ENCODE assay signal across 27 cellular contexts in the genomic region with DNA sequence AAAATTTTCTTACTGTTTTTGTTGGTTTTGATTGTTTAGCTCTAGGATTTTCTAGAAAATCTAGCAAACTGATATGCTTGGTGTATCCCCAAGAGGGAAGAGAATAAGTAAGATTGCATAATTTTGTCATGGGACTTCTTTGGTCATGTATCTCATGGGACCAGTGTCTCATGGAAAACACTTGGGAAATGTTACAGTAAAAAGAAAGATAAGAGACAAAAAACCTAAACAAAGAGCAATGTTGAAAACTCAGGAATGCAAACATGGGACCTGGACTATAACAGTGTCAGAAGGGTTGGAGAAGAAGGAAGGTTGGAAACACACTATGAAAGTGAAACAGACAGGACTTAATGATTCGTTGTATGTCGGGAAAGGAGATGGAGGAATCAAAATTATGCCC.
"Had no signal": no experiment of that assay in that cellular context is flagged by ENCODE, and none has a peak within 500 bp of the region (broad histone marks: within the 10 kb centered on the region; RNA-seq: fewer than 3 reads in every experiment).

No MANE protein-coding gene starts in this region.

- H3K4me1 ChIP-seq: stomach, suprapubic skin, testis, thyroid gland, tibial artery, tibial nerve, upper lobe of left lung, upper lobe of right lung, uterus, vagina had no signal

- DNase-seq: stimulated activated CD4-positive, alpha-beta T cell treated with anti-CD3 and anti-CD28 coated beads, Interleukin-2, amount 100 ng/mL, for 48 hours; stimulated activated CD4-positive, alpha-beta T cell treated with anti-CD3 and anti-CD28 coated beads, Interleukin-4, amount 100 ng/mL, for 1 hour; stimulated activated CD4-positive, alpha-beta T cell treated with anti-CD3 and anti-CD28 coated beads, Interleukin-4, amount 100 ng/mL, for 24 hours; stimulated activated CD4-positive, alpha-beta T cell treated with anti-CD3 and anti-CD28 coated beads, Interleukin-4, amount 100 ng/mL, for 4 hours; stimulated activated CD8-positive, alpha-beta memory T cell treated with anti-CD3 and anti-CD28 coated beads, Interleukin-4, amount 100 ng/mL, for 48 hours; stimulated activated naive B cell treated with anti-CD40 and anti-IgM and Interleukin-4, amounts not matched to agents 10 μg/mL and 1 μg/mL and 100 μg/mL, for 72 hours; stimulated activated naive CD4-positive, alpha-beta T cell; stimulated activated naive CD4-positive, alpha-beta T cell treated with Interleukin-2 at 50 U/mL for 16 hours; stimulated activated naive CD8-positive, alpha-beta T cell treated with anti-CD3 and anti-CD28 coated beads, Interleukin-15, amount 100 ng/mL, for 72 hours; stimulated activated naive CD8-positive, alpha-beta T cell treated with anti-CD3 and anti-CD28 coated beads, Interleukin-15, Interleukin-2, amounts not matched to agents 100 U/mL and 50 U/mL, for 24 hours; stomach; substantia nigra; testis; thyroid gland; tibial artery; transverse colon; upper lobe of left lung; upper lobe of right lung; uterus had no signal

- ATAC-seq: stimulated activated effector memory CD8-positive, alpha-beta T cell treated with anti-CD3 and anti-CD28 coated beads, Interleukin-12 subunit alpha, Interleukin-12 subunit beta, amount 100 ng/mL, for 72 hours; stimulated activated memory B cell treated with anti-CD40 and anti-IgM and Interleukin-4, amounts not matched to agents 10 μg/mL and 1 μg/mL and 100 μg/mL, for 72 hours; stimulated activated naive B cell treated with anti-CD40 and anti-IgM and Interleukin-4, amounts not matched to agents 10 μg/mL and 1 μg/mL and 100 μg/mL, for 72 hours; stimulated activated naive CD8-positive, alpha-beta T cell treated with anti-CD3 and anti-CD28 coated beads, Interleukin-15, amount 100 ng/mL, for 72 hours; stimulated activated naive CD8-positive, alpha-beta T cell treated with anti-CD3 and anti-CD28 coated beads, Interleukin-15, Interleukin-2, amounts not matched to agents 100 U/mL and 50 U/mL, for 24 hours; upper lobe of right lung had no signal

- H3K9me3 Mint-ChIP-seq: stimulated activated effector memory CD8-positive, alpha-beta T cell treated with anti-CD3 and anti-CD28 coated beads, Interleukin-12 subunit alpha, Interleukin-12 subunit beta, amount 100 ng/mL, for 72 hours; stimulated activated memory B cell treated with anti-CD40 and anti-IgM and Interleukin-4, amounts not matched to agents 10 μg/mL and 1 μg/mL and 100 μg/mL, for 72 hours; stimulated activated naive B cell treated with anti-CD40 and anti-IgM and Interleukin-4, amounts not matched to agents 10 μg/mL and 1 μg/mL and 100 μg/mL, for 72 hours; type B pancreatic cell had no signal

- H3K27ac ChIP-seq: stomach, suprapubic skin, testis, thoracic aorta, thyroid gland, tibial artery, tibial nerve, transverse colon, upper lobe of left lung, upper lobe of right lung, uterus, vagina had no signal

- H3K27me3 Mint-ChIP-seq: type B pancreatic cell had no signal

- H3K27ac Mint-ChIP-seq: stimulated activated effector memory CD8-positive, alpha-beta T cell treated with anti-CD3 and anti-CD28 coated beads, Interleukin-12 subunit alpha, Interleukin-12 subunit beta, amount 100 ng/mL, for 72 hours; stimulated activated memory B cell treated with anti-CD40 and anti-IgM and Interleukin-4, amounts not matched to agents 10 μg/mL and 1 μg/mL and 100 μg/mL, for 72 hours; stimulated activated naive B cell treated with anti-CD40 and anti-IgM and Interleukin-4, amounts not matched to agents 10 μg/mL and 1 μg/mL and 100 μg/mL, for 72 hours; stimulated activated naive CD8-positive, alpha-beta T cell treated with anti-CD3 and anti-CD28 coated beads, Interleukin-15, amount 100 ng/mL, for 72 hours; stimulated activated naive CD8-positive, alpha-beta T cell treated with anti-CD3 and anti-CD28 coated beads, Interleukin-15, Interleukin-2, amounts not matched to agents 100 ng/mL and 50 ng/mL, for 24 hours; type B pancreatic cell had no signal

- H3K4me3 Mint-ChIP-seq: stimulated activated effector memory CD8-positive, alpha-beta T cell treated with anti-CD3 and anti-CD28 coated beads, Interleukin-12 subunit alpha, Interleukin-12 subunit beta, amount 100 ng/mL, for 72 hours; stimulated activated memory B cell treated with anti-CD40 and anti-IgM and Interleukin-4, amounts not matched to agents 10 μg/mL and 1 μg/mL and 100 μg/mL, for 72 hours; stimulated activated naive B cell treated with anti-CD40 and anti-IgM and Interleukin-4, amounts not matched to agents 10 μg/mL and 1 μg/mL and 100 μg/mL, for 72 hours; stimulated activated naive CD8-positive, alpha-beta T cell treated with anti-CD3 and anti-CD28 coated beads, Interleukin-15, amount 100 ng/mL, for 72 hours; stimulated activated naive CD8-positive, alpha-beta T cell treated with anti-CD3 and anti-CD28 coated beads, Interleukin-15, Interleukin-2, amounts not matched to agents 100 ng/mL and 50 ng/mL, for 24 hours; type B pancreatic cell had no signal

- H3K27me3 ChIP-seq: stomach, suprapubic skin, testis, thyroid gland, tibial artery, tibial nerve, transverse colon, upper lobe of left lung, upper lobe of right lung, uterus, vagina had no signal

- H3K36me3 Mint-ChIP-seq: stimulated activated memory B cell treated with anti-CD40 and anti-IgM and Interleukin-4, amounts not matched to agents 10 μg/mL and 1 μg/mL and 100 μg/mL, for 72 hours; stimulated activated naive B cell treated with anti-CD40 and anti-IgM and Interleukin-4, amounts not matched to agents 10 μg/mL and 1 μg/mL and 100 μg/mL, for 72 hours; type B pancreatic cell had no signal

- H3K9me3 ChIP-seq: stomach, suprapubic skin, testis, thoracic aorta, thyroid gland, tibial artery, tibial nerve, transverse colon, upper lobe of left lung, upper lobe of right lung, uterus, vagina had no signal

- H3K36me3 ChIP-seq: stomach, suprapubic skin, thoracic aorta, thyroid gland, tibial artery, tibial nerve, transverse colon, upper lobe of left lung, upper lobe of right lung, uterus, vagina had no signal

- H3K4me3 ChIP-seq: stomach, suprapubic skin, testis, thoracic aorta, thyroid gland, tibial artery, tibial nerve, transverse colon, upper lobe of left lung, upper lobe of right lung, uterus, vagina had no signal
